ENCODE assay signal across 13 cellular contexts in the genomic region with DNA sequence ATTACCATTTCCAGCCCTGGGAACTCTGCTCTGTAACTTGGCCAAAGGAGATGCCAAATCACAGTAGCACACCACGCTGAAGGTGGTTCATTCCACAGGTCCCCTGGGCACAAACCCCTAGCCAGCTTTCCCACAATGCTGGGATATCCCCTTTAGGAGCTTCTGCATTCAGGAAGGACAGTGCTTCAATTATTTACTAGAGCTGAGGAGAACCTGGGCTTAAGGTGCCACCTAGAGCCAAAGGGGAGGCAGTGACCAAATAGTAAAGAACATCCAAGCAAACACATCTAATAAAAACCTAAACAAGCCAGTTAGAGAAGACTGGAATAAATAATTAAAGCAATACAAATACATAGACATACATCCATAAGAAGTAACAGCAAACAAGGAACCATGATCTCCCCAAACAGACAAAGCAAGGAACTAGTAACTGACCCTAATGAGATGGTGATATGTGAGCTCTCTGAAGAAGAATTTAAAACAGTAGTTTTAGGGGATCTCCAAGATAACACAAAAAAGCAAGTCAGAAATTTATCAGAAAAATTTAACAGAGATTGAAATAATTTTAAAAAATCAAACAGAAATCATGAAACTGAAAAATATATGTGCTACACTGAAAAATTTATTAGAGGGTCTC. TPM values are rescaled to one million over a fixed set of nuclear protein-coding genes. Genes with fewer than 3 reads are reported as not detected.
DNase-seq lines count a peak whose midpoint lies in the region; ATAC-seq and TF ChIP-seq lines count a peak whose summit lies in the region.
"Had no signal": no experiment of that assay in that cellular context is flagged by ENCODE, and none has a peak within 500 bp of the region (broad histone marks: within the 10 kb centered on the region; RNA-seq: fewer than 3 reads in every experiment).

No MANE protein-coding gene starts in this region.

- H3K36me3 ChIP-seq in cardiac muscle cell (no peaks in the 10 kb centered on the region), ascending aorta (no peaks in the 10 kb centered on the region), thyroid gland (no peaks in the 10 kb centered on the region)
- H3K36me3 ChIP-seq: SJCRH30 had no signal

- TF ChIP-seq POLR2A in thyroid gland (IDR thresholded peaks at IDR 0.05), result no peak

- H3K9me3 ChIP-seq in cardiac muscle cell (ENCODE audit: low read depth), result no peaks in the 10 kb centered on the region
- H3K9me3 ChIP-seq in ascending aorta, result peaks cover 0 to 6% of the 10 kb centered on the region in 2 donors
- no peaks in the 10 kb centered on the region for H3K9me3 ChIP-seq in thyroid gland
- H3K9me3 ChIP-seq: SJCRH30 had no signal

- H3K4me3 ChIP-seq in cardiac muscle cell (no peak overlapping the region), cardiac fibroblast (replicated peaks in 1 of 2; ENCODE audit: low read depth in 2 of 2, low read length in 2 of 2) (no peak overlapping the region), ascending aorta (no peak overlapping the region), thyroid gland (replicated peaks in 1 of 3) (no peak overlapping the region)
- H3K4me3 ChIP-seq: SJCRH30 had no signal

- H3K4me1 ChIP-seq in cardiac muscle cell (ENCODE audit: low read depth), result no peaks in the 10 kb centered on the region
- H3K4me1 ChIP-seq in ascending aorta, result no peaks in the 10 kb centered on the region
- H3K4me1 ChIP-seq in thyroid gland, result no peaks in the 10 kb centered on the region
- H3K4me1 ChIP-seq: SJCRH30 had no signal

- peak; percentile 34 for TF ChIP-seq CTCF in cardiac muscle cell (IDR thresholded peaks at IDR 0.05; ENCODE audit: low read depth, low read length)
- TF ChIP-seq CTCF in cardiac fibroblast (IDR thresholded peaks at IDR 0.05; ENCODE audit: low read depth, low read length), result peak; percentile 12
- TF ChIP-seq CTCF in ascending aorta (IDR thresholded peaks at IDR 0.05), result no peak
- no peak for TF ChIP-seq CTCF in thyroid gland (IDR thresholded peaks at IDR 0.05)

- H3K27me3 ChIP-seq in cardiac muscle cell, result no peaks in the 10 kb centered on the region
- H3K27me3 ChIP-seq in ascending aorta, result no peaks in the 10 kb centered on the region
- no peaks in the 10 kb centered on the region for H3K27me3 ChIP-seq in thyroid gland
- H3K27me3 ChIP-seq: SJCRH30 had no signal

- whole genome bisulfite sequencing in thyroid gland, 2 donors, result 9 to 17% methylated on average over 1 of the region's 1 CpG

- ATAC-seq in left ventricle myocardium superior, result no peak
- ATAC-seq: CD8-positive, alpha-beta T cell had no signal

- intact Hi-C loops in left ventricle myocardium superior (cut with micrococcal nuclease), result no loop called here
- intact Hi-C loops in ascending aorta (cut with DNase I), result no loop called here
- intact Hi-C loops in thyroid gland (cut with DNase I), result no loop called here

- DNase-seq in cardiac muscle cell (ENCODE audit: low read depth in 1 of 2, low spot score in 1 of 2), result peak in 1 of 2 donors; percentile 24
- no peak for DNase-seq in left ventricle myocardium superior
- peak; percentile 24 for DNase-seq in LoVo (ENCODE audit: low spot score)
- DNase-seq in cardiac fibroblast (ENCODE audit: low read depth in 2 of 2), result peak; percentile 25 to 42
- no peak for DNase-seq in ascending aorta (ENCODE audit: low spot score in 2 of 2)
- no peak for DNase-seq in NCI-H187 (lab: John Stamatoyannopoulos, UW)
- no peak for DNase-seq in thyroid gland
- DNase-seq in D341Med (ENCODE audit: low spot score), result no peak
- DNase-seq: CD8-positive, alpha-beta T cell; head of caudate nucleus had no signal

- no peak overlapping the region for H3K27ac ChIP-seq in cardiac muscle cell
- no peak overlapping the region for H3K27ac ChIP-seq in ascending aorta
- H3K27ac ChIP-seq in thyroid gland, result no peak overlapping the region
- H3K27ac ChIP-seq: KMS-11, SJCRH30 had no signal

RNA-seq across cellular contexts. Expression of gene KIF4B, which starts 14.6 kb away (rescaled TPM):
- total RNA-seq in cardiac muscle cell (not detected in 2 replicates), left ventricle myocardium superior (0.05 TPM), ascending aorta (not detected), thyroid gland (not detected)
- 0.05 TPM in 1 of 2 replicates, not detected in the other for polyA plus RNA-seq in cardiac muscle cell
- total RNA-seq: CD8-positive, alpha-beta T cell; myocyte had no signal

Comparison
In these comparisons a context has a peak if more than half of its experiments do, and no peak if none do; other contexts are left out.
1. DNase-seq: peak in LoVo (single experiment) and cardiac fibroblast (2 of 2); none in left ventricle myocardium superior (single experiment), ascending aorta (0 of 2), NCI-H187 (0 of 2), thyroid gland (0 of 2) and D341Med (single experiment).
2. CTCF ChIP-seq: peak in cardiac muscle cell (single experiment) and cardiac fibroblast (single experiment); none in ascending aorta (0 of 3) and thyroid gland (0 of 6).